Comparison of ENCODE assay signal across 38 cellular contexts in the genomic region with DNA sequence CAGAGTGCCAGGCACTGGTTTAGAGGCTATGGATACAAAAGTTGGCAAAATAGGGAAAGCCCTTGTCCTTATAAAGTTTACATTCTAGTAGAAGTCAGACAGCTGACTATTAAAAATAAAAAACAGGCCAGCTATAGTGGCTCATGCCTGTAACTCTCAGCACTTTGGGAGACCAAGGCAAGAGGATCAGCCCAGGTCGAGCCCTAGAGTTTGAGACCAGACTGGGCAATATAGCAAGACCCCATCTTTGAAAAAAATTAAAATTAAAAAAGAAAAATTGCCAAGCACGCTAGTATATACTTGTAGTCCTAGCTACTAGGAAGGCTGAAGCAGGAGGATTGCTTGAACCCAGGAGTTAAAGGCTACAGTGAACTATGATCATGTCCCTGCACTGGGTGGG. TPM values are rescaled to one million over a fixed set of nuclear protein-coding genes. Genes with fewer than 3 reads are reported as not detected.
"Had no signal": no experiment of that assay in that cellular context is flagged by ENCODE, and none has a peak within 500 bp of the region (broad histone marks: within the 10 kb centered on the region; RNA-seq: fewer than 3 reads in every experiment).

No MANE protein-coding gene starts in this region.

- DNase-seq: activated effector memory CD4-positive, alpha-beta T cell treated with anti-CD3 and anti-CD28 coated beads, Interleukin-2, amount 50 U/mL, for 16 hours; activated effector memory CD4-positive, alpha-beta T cell treated with Interleukin-2 at 50 U/mL for 16 hours; activated gamma-delta T cell; activated gamma-delta T cell treated with Interleukin-2 at 50 U/mL for 16 hours; activated naive CD4-positive, alpha-beta T cell; activated naive CD4-positive, alpha-beta T cell treated with anti-CD3 and anti-CD28 coated beads for 36 hours; activated naive CD4-positive, alpha-beta T cell treated with anti-CD3 and anti-CD28 coated beads, Interleukin-2, amount 10 ng/mL, durations not matched to agents 7 days and 5 days; activated naive CD4-positive, alpha-beta T cell treated with anti-CD3 and anti-CD28 coated beads, Interleukin-2, amount 50 U/mL, for 16 hours; activated naive CD4-positive, alpha-beta T cell treated with Interleukin-2 at 50 U/mL for 16 hours; activated naive CD8-positive, alpha-beta T cell treated with anti-CD3 and anti-CD28 coated beads for 36 hours; activated naive CD8-positive, alpha-beta T cell treated with anti-CD3 and anti-CD28 coated beads, Interleukin-2, amount 10 ng/mL, durations not matched to agents 7 days and 5 days; activated naive CD8-positive, alpha-beta T cell treated with anti-CD3 and anti-CD28 coated beads, Interleukin-2, amount 50 U/mL, for 24 hours; activated T-cell treated with anti-CD3 and anti-CD28 coated beads, Interleukin-2, amount 50 U/mL, for 1 hour; activated T-cell treated with anti-CD3 and anti-CD28 coated beads, Interleukin-2, amount 50 U/mL, for 24 hours; activated T-cell treated with anti-CD3 and anti-CD28 coated beads, Interleukin-2, amount 50 U/mL, for 4 hours; activated T-cell treated with anti-CD3 and anti-CD28 coated beads, Interleukin-2, amount 50 U/mL, for 48 hours; activated T-cell treated with anti-CD3 and anti-CD28 coated beads, Interleukin-2, amount 50 U/mL, for 72 hours; adrenal gland; amniotic stem cell; amygdala; anterior cingulate cortex; aorta; body of pancreas; brain microvascular endothelial cell; caudate nucleus; central memory CD4-positive, alpha-beta T cell; cerebellar nuclear complex had no signal

- H3K27ac ChIP-seq: adrenal gland, ascending aorta, body of pancreas, brain microvascular endothelial cell, breast epithelium, cardiac muscle cell had no signal

- H3K9me3 ChIP-seq: adrenal gland, ascending aorta, body of pancreas, breast epithelium had no signal

- H3K4me3 ChIP-seq: adrenal gland, ascending aorta, body of pancreas, breast epithelium, cardiac muscle cell had no signal

- H3K36me3 ChIP-seq: adrenal gland, ascending aorta, brain microvascular endothelial cell, breast epithelium, cardiac muscle cell had no signal

- H3K27me3 ChIP-seq: adrenal gland, ascending aorta, body of pancreas, breast epithelium, cardiac muscle cell had no signal

- ATAC-seq: activated naive CD4-positive, alpha-beta T cell treated with anti-CD3 and anti-CD28 coated beads, Interleukin-2, amount 50 U/mL, for 72 hours; activated naive CD8-positive, alpha-beta T cell treated with anti-CD3 and anti-CD28 coated beads, Interleukin-2, amount 50 U/mL, for 24 hours; activated T-cell treated with anti-CD3 and anti-CD28 coated beads, Interleukin-2, amount 50 U/mL, for 4 hours; activated T-cell treated with anti-CD3 and anti-CD28 coated beads, Interleukin-2, amount 50 U/mL, for 72 hours; activated T-helper 17 cell treated with anti-CD3 and anti-CD28 coated beads, Interleukin-2, amount 50 U/mL, for 72 hours; body of pancreas had no signal

- H3K4me1 ChIP-seq: adrenal gland, ascending aorta, body of pancreas, breast epithelium had no signal

- FAIRE-seq: astrocyte, bronchial epithelial cell had no signal

RNA-seq across cellular contexts. Expression of a gene that starts 12.5 kb away (rescaled TPM):
- total RNA-seq: activated naive CD4-positive, alpha-beta T cell treated with anti-CD3 and anti-CD28 coated beads for 36 hours; activated naive CD4-positive, alpha-beta T cell treated with anti-CD3 and anti-CD28 coated beads, Interleukin-2, amount 50 U/mL, for 72 hours; activated naive CD8-positive, alpha-beta T cell treated with anti-CD3 and anti-CD28 coated beads, Interleukin-2, amount 10 ng/mL, durations not matched to agents 7 days and 5 days; activated T-cell treated with anti-CD3 and anti-CD28 coated beads, Interleukin-2, amount 50 U/mL, for 4 hours; activated T-helper 1 cell treated with anti-CD3 and anti-CD28 coated beads, Interleukin-12 subunit alpha, Interleukin-12 subunit beta, Interleukin-2, Interleukin-4 antibody, amounts not matched to agents 30 ng/mL and 10 ng/mL and 1 ng/mL, durations not matched to agents 14 hours and 24 hours and 36 hours; activated T-helper 17 cell treated with anti-CD3 and anti-CD28 coated beads, Interleukin-2, amount 50 U/mL, for 72 hours; activated T-helper 2 cell treated with anti-CD3 and anti-CD28 coated beads, Interferon-gamma antibody, Interleukin-2, Interleukin-4, amounts not matched to agents 10 μg/mL and 5 μg/mL and 100 μg/mL, durations not matched to agents 14 hours and 24 hours and 36 hours; ascending aorta; body of pancreas; cerebellum had no signal

RNA-seq across cellular contexts. Expression of a gene that starts 34.0 kb away (rescaled TPM):
- total RNA-seq: body of pancreas, chondrocyte had no signal
